ENCODE assay signal across 8 cellular contexts in the genomic region with DNA sequence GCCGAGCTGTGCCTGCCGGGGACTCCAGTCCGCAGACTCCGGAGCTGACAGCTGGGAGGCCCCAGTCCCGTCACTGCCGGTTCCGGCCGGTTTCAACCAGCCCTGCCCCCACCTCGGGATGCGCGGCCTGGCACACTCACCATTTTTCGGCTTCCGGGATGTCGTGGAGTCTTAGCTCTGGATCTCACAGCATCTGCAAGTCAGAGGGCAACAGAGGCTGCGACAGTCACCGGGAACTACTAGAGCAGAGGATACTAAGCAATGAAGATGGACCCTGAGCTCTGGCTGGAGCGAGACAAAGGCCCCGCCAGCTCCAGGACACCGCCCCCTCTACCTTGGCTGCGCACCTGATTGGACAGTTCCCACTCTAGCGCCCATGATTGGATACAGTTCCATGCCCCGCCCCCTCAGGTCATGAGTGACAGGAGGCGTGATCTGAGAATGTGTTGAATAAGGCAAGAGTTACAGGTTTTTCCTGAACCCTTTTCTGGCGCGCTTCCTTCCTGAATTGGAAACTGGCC. TPM values are rescaled to one million over a fixed set of nuclear protein-coding genes. Genes with fewer than 3 reads are reported as not detected.
A peak's percentile ranks its signal among the peaks of the same experiment; 100 is the strongest.
DNase-seq lines count a peak whose midpoint lies in the region; ATAC-seq and TF ChIP-seq lines count a peak whose summit lies in the region.

A gene (minus strand): TSS at position 303 of the 521 bp plus-strand sequence. CDS start 160 bp downstream, at position 143.

- no peak for TF ChIP-seq CTCF in Caco-2 (IDR thresholded peaks at IDR 0.05; ENCODE audit: insufficient read depth in 1 of 2, low read depth in 1 of 2, low read length in 1 of 2, severe bottlenecking in 1 of 2, unreplicated experiment in 1 of 2)

- intact Hi-C loops in Caco-2 (cut with micrococcal nuclease; ENCODE audit: unreplicated experiment), result loop anchor here (1.0 kb wide), 1 partner anchor 13 kb away; no protein-coding TSS in a partner anchor

- H3K9me3 Mint-ChIP-seq in Caco-2 (ENCODE audit: unreplicated experiment), result no peaks in the 10 kb centered on the region

- H3K4me3 Mint-ChIP-seq in Caco-2 (ENCODE audit: unreplicated experiment), result peak within 1 kb of the TSS; percentile 74

- H3K4me3 ChIP-seq in Caco-2 (ENCODE audit: low read depth, low read length), result peak within 1 kb of the TSS; percentile 63

- CTCF ChIA-PET in Caco-2 (lab: Charles Lee), result no interaction called here

- DNase-seq in Caco-2, result peak; percentile 87 to 93
- DNase-seq in HuH-7 (ENCODE audit: low spot score), result peak; percentile 85
- DNase-seq in SK-MEL-5 (ENCODE audit: low read depth, low spot score), result peak; percentile 39
- DNase-seq in activated naive CD4-positive, alpha-beta T cell treated with anti-CD3 and anti-CD28 coated beads, Interleukin-2, amount 50 U/mL, for 16 hours, result peak; percentile 96
- peak; percentile 57 for DNase-seq in glomerular endothelial cell (ENCODE audit: extremely low read depth, low read depth, low spot score)
- DNase-seq in non-pigmented ciliary epithelial cell (ENCODE audit: low read depth), result peak; percentile 87
- DNase-seq in substantia nigra (lab: John Stamatoyannopoulos, UW), result peak; percentile 53 to 97 (median 91)

- H3K27ac Mint-ChIP-seq in Caco-2 (ENCODE audit: unreplicated experiment), result no peak within 1 kb of the TSS

- no peaks in the 10 kb centered on the region for H3K27me3 ChIP-seq in Caco-2 (replicated peaks; ENCODE audit: control insufficient read depth, insufficient read depth, low read length)

- no peaks in the 10 kb centered on the region for H3K27me3 Mint-ChIP-seq in Caco-2 (ENCODE audit: insufficient read depth, unreplicated experiment)

- no TSS peak for BruUV-seq in Caco-2 (replicated peaks; lab: Mats Ljungman, UMichigan)

- no peaks in the 10 kb centered on the region for H3K4me1 ChIP-seq in Caco-2

- H3K36me3 Mint-ChIP-seq in Caco-2 (ENCODE audit: insufficient read depth, unreplicated experiment), result peaks cover 3% of the 10 kb centered on the region

- no peaks in the 10 kb centered on the region for H3K36me3 ChIP-seq in Caco-2 (ENCODE audit: control insufficient read depth, insufficient read depth, low read length)

- ATAC-seq in GM21423 (IDR thresholded peaks at IDR 0.05; ENCODE audit: unreplicated experiment), result peak; percentile 97

- peaks cover 6% of the 10 kb centered on the region; the same call in 1 of the 2 replicates for H3K9me3 ChIP-seq in Caco-2

- H3K27ac ChIP-seq in substantia nigra (ENCODE audit: low read depth, low read length, poor library complexity, severe bottlenecking), result peak within 1 kb of the TSS; percentile 82

- in situ Hi-C loops in SK-MEL-5 (cut with HindIII; ENCODE audit: low pct_unique_long_range_greater_than_20kb, low sequenced_read_pairs), result no loop called here

- POLR2A ChIA-PET in Caco-2 (lab: Charles Lee), result interaction anchor here (2.2 kb wide), 1 partner anchor 13 kb away, joined by 12 read pairs; no protein-coding TSS in a partner anchor

- no peaks in the 10 kb centered on the region for H3K4me1 Mint-ChIP-seq in Caco-2 (ENCODE audit: low read depth, unreplicated experiment)

RNA-seq across cellular contexts. Expression of the gene that starts here (rescaled TPM):
- 1.8 and 2.5 TPM in 2 replicates for total RNA-seq in Caco-2 (2022)
- total RNA-seq in SK-MEL-5 (2014; rRNA removed; shearing (Covaris generic)), result not detected in 2 replicates
- polyA plus RNA-seq in SK-MEL-5 (2015; cell fraction: cytosol; rRNA removed), result 0.38 TPM in 1 of 2 replicates, not detected in the other
- 0.69 TPM in 1 of 2 replicates, not detected in the other for polyA plus RNA-seq in SK-MEL-5 (2015; cell fraction: nucleus; rRNA removed)
- 3.2 and 5.9 TPM in 2 replicates for total RNA-seq in glomerular endothelial cell

Comparison
In these comparisons a context has a peak if more than half of its experiments do, and no peak if none do; other contexts are left out.
1. Peak in every context shown above with its lines: DNase-seq, ATAC-seq, H3K4me3 ChIP-seq and H3K27ac ChIP-seq.
2. Peak in DNase-seq in SK-MEL-5; RNA of the gene not detected or under 1 TPM.
3. DNase-seq: peak in every context shown above with its lines; median percentile 96 in activated naive CD4-positive, alpha-beta T cell treated with anti-CD3 and anti-CD28 coated beads, Interleukin-2, amount 50 U/mL, for 16 hours; 91 in substantia nigra; 90 in Caco-2; 87 in non-pigmented ciliary epithelial cell; 85 in HuH-7; 57 in glomerular endothelial cell; 39 in SK-MEL-5.